1 cellular context compared by ENCODE assay signal in genomic region chr7:105389090-105389650, GRCh38.
TF ChIP-seq lines count a peak whose summit lies in the region.

No MANE protein-coding gene starts in this region.

TF ChIP-seq in K562, 482 proteins besides CTCF, POLR2A, EP300 and RAD21 (continued from another document and continues in another):
- no peak for TF ChIP-seq ETV5 (CRISPR knock-in tag; IDR thresholded peaks at IDR 0.05; ENCODE audit: low read depth)
- no peak for TF ChIP-seq XRCC4 (IDR thresholded peaks at IDR 0.05; ENCODE audit: extremely low read depth, insufficient read depth, insufficient read length)
- TF ChIP-seq UBTF (IDR thresholded peaks at IDR 0.05; ENCODE audit: borderline replicate concordance in 1 of 2, low read depth in 2 of 2, low read length in 2 of 2): peak in 1 of 2 experiments; percentile 74; a peak in 3 of 4 replicates
- 0 out of 2 replicates have a peak, but pooled peaks have one; percentile 16 for TF ChIP-seq ZNF507 (tag; conservative IDR thresholded peaks at IDR 0.05)
- TF ChIP-seq RERE (CRISPR knock-in tag; IDR thresholded peaks at IDR 0.05; ENCODE audit: borderline replicate concordance): no peak
- no peak for TF ChIP-seq SMC3 (conservative IDR thresholded peaks at IDR 0.05; ENCODE audit: insufficient read depth, low read depth, low read length)
- TF ChIP-seq ATF3 (IDR thresholded peaks at IDR 0.05): no peak
- no peak for TF ChIP-seq ATF3 (CRISPR knock-in tag; conservative IDR thresholded peaks at IDR 0.05)
- TF ChIP-seq RBM22 (IDR thresholded peaks at IDR 0.05; ENCODE audit: low read depth, low read length, poor library complexity, severe bottlenecking): no peak
- TF ChIP-seq ZKSCAN1 (IDR thresholded peaks at IDR 0.05; ENCODE audit: low read depth, low read length): no peak
- TF ChIP-seq PTBP1 (IDR thresholded peaks at IDR 0.05; ENCODE audit: low read depth, low read length): no peak
- no peak for TF ChIP-seq PATZ1 (CRISPR knock-in tag; IDR thresholded peaks at IDR 0.05; ENCODE audit: borderline replicate concordance)
- TF ChIP-seq ZNF583 (CRISPR knock-in tag; IDR thresholded peaks at IDR 0.05): no peak
- TF ChIP-seq NR2F6 (CRISPR knock-in tag; IDR thresholded peaks at IDR 0.05): no peak
- TF ChIP-seq MCM5 (IDR thresholded peaks at IDR 0.05; ENCODE audit: low read depth): no peak
- TF ChIP-seq HNRNPLL (IDR thresholded peaks at IDR 0.05; ENCODE audit: low read depth, low read length, poor library complexity, severe bottlenecking): peak; percentile 31
- no peak for TF ChIP-seq STAG1 (CRISPR knock-in tag; IDR thresholded peaks at IDR 0.05; ENCODE audit: borderline replicate concordance)
- TF ChIP-seq RFX7 (CRISPR knock-in tag; IDR thresholded peaks at IDR 0.05): no peak
- no peak for TF ChIP-seq BDP1 (IDR thresholded peaks at IDR 0.05; ENCODE audit: insufficient read depth, insufficient read length)
- TF ChIP-seq, protein P1, sequence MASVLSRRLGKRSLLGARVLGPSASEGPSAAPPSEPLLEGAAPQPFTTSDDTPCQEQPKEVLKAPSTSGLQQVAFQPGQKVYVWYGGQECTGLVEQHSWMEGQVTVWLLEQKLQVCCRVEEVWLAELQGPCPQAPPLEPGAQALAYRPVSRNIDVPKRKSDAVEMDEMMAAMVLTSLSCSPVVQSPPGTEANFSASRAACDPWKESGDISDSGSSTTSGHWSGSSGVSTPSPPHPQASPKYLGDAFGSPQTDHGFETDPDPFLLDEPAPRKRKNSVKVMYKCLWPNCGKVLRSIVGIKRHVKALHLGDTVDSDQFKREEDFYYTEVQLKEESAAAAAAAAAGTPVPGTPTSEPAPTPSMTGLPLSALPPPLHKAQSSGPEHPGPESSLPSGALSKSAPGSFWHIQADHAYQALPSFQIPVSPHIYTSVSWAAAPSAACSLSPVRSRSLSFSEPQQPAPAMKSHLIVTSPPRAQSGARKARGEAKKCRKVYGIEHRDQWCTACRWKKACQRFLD (CRISPR knock-in tag; IDR thresholded peaks at IDR 0.05): no peak
- no peak for TF ChIP-seq ETV6 (IDR thresholded peaks at IDR 0.05; ENCODE audit: borderline replicate concordance in 1 of 2, low read depth in 2 of 2, low read length in 1 of 2)
- no peak for TF ChIP-seq ETV6 (CRISPR knock-in tag; IDR thresholded peaks at IDR 0.05; ENCODE audit: borderline replicate concordance)
- peak in 1 of 2 experiments; percentile 79; a peak in 2 of 4 replicates for TF ChIP-seq RCOR1 (IDR thresholded peaks at IDR 0.05; ENCODE audit: borderline replicate concordance in 1 of 2, low read depth in 2 of 2, low read length in 2 of 2)
- no peak for TF ChIP-seq PKNOX1 (IDR thresholded peaks at IDR 0.05)
- TF ChIP-seq E2F3 (CRISPR knock-in tag; IDR thresholded peaks at IDR 0.05): no peak
- no peak for TF ChIP-seq CBX5 (IDR thresholded peaks at IDR 0.05; ENCODE audit: borderline replicate concordance, low read depth)
- no peak for TF ChIP-seq IRF2 (CRISPR knock-in tag; IDR thresholded peaks at IDR 0.05)
- peak; percentile 95 for TF ChIP-seq BCOR (IDR thresholded peaks at IDR 0.05)
- TF ChIP-seq ZNF311 (CRISPR knock-in tag; IDR thresholded peaks at IDR 0.05): no peak
- no peak for TF ChIP-seq TOE1 (IDR thresholded peaks at IDR 0.05; ENCODE audit: borderline replicate concordance)
- TF ChIP-seq TOE1 (CRISPR knock-in tag; IDR thresholded peaks at IDR 0.05; ENCODE audit: borderline replicate concordance, low read depth): 0 out of 2 replicates have a peak, but pooled peaks have one; percentile 25
- peak; percentile 38 for TF ChIP-seq POU5F1 (IDR thresholded peaks at IDR 0.05; ENCODE audit: borderline replicate concordance, low read depth, low read length, partially characterized antibody)
- TF ChIP-seq ILK (tag; IDR thresholded peaks at IDR 0.05; ENCODE audit: borderline replicate concordance, low read depth): no peak
- no peak for TF ChIP-seq ZNF695 (CRISPR knock-in tag; IDR thresholded peaks at IDR 0.05)
- TF ChIP-seq, protein P2, sequence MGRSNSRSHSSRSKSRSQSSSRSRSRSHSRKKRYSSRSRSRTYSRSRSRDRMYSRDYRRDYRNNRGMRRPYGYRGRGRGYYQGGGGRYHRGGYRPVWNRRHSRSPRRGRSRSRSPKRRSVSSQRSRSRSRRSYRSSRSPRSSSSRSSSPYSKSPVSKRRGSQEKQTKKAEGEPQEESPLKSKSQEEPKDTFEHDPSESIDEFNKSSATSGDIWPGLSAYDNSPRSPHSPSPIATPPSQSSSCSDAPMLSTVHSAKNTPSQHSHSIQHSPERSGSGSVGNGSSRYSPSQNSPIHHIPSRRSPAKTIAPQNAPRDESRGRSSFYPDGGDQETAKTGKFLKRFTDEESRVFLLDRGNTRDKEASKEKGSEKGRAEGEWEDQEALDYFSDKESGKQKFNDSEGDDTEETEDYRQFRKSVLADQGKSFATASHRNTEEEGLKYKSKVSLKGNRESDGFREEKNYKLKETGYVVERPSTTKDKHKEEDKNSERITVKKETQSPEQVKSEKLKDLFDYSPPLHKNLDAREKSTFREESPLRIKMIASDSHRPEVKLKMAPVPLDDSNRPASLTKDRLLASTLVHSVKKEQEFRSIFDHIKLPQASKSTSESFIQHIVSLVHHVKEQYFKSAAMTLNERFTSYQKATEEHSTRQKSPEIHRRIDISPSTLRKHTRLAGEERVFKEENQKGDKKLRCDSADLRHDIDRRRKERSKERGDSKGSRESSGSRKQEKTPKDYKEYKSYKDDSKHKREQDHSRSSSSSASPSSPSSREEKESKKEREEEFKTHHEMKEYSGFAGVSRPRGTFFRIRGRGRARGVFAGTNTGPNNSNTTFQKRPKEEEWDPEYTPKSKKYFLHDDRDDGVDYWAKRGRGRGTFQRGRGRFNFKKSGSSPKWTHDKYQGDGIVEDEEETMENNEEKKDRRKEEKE (IDR thresholded peaks at IDR 0.05; ENCODE audit: borderline replicate concordance in 1 of 2, control insufficient read depth in 1 of 2, low read depth in 2 of 2, low read length in 1 of 2): no peak
- TF ChIP-seq ZNF644 (tag; IDR thresholded peaks at IDR 0.05; ENCODE audit: low read depth): no peak
- TF ChIP-seq MYNN (IDR thresholded peaks at IDR 0.05): no peak
- no peak for TF ChIP-seq MYNN (CRISPR knock-in tag; IDR thresholded peaks at IDR 0.05)
- TF ChIP-seq HDGF (IDR thresholded peaks at IDR 0.05): no peak
- TF ChIP-seq KLF13 (tag; IDR thresholded peaks at IDR 0.05; ENCODE audit: borderline replicate concordance, low read depth): peak; percentile 52; the same call in 1 of the 2 replicates
- TF ChIP-seq SRSF1 (IDR thresholded peaks at IDR 0.05; ENCODE audit: low read depth, low read length): no peak
- no peak for TF ChIP-seq FOS (IDR thresholded peaks at IDR 0.05; ENCODE audit: extremely low read depth, insufficient read length)
- TF ChIP-seq GATA2 (CRISPR knock-in tag; IDR thresholded peaks at IDR 0.05): no peak
- no peak for TF ChIP-seq RNF2 (IDR thresholded peaks at IDR 0.05)
- no peak for TF ChIP-seq SRF (CRISPR knock-in tag; IDR thresholded peaks at IDR 0.05)
- no peak for TF ChIP-seq ZNF184 (CRISPR knock-in tag; IDR thresholded peaks at IDR 0.05)
- TF ChIP-seq ZNF449 (CRISPR knock-in tag; IDR thresholded peaks at IDR 0.05): no peak
- TF ChIP-seq MTA1 (IDR thresholded peaks at IDR 0.05; ENCODE audit: borderline replicate concordance): 0 out of 2 replicates have a peak, but pooled peaks have one; percentile 57
- no peak for TF ChIP-seq ELF2 (CRISPR knock-in tag; IDR thresholded peaks at IDR 0.05)
- TF ChIP-seq MBD2 (IDR thresholded peaks at IDR 0.05; ENCODE audit: borderline replicate concordance, low read depth): no peak
